1 cellular context compared by ENCODE assay signal in the genomic region with DNA sequence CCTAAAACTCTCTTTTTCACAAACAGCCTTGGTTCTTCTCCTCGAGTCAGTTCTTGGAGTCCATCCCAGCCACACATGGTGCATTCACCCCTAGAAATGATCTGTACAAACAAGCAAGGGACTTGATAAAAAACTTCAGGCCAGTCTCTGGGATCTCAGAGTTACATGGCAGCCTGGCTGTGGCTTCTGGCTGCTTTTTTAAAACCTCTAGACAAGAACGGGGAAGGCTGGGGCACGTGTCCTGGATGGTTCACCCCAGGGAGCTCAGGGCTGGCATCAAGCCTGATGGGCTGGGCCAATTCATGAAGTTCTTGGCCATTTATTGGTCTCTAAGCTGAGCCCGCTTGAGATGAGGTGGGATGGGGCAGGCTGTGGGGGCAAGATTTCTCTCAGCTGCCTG.
TF ChIP-seq lines count a peak whose summit lies in the region.

No MANE protein-coding gene starts in this region.

TF ChIP-seq in WTC11, 78 proteins besides CTCF, POLR2A, EP300 and RAD21 (continued from another document):
- TF ChIP-seq, protein P1, sequence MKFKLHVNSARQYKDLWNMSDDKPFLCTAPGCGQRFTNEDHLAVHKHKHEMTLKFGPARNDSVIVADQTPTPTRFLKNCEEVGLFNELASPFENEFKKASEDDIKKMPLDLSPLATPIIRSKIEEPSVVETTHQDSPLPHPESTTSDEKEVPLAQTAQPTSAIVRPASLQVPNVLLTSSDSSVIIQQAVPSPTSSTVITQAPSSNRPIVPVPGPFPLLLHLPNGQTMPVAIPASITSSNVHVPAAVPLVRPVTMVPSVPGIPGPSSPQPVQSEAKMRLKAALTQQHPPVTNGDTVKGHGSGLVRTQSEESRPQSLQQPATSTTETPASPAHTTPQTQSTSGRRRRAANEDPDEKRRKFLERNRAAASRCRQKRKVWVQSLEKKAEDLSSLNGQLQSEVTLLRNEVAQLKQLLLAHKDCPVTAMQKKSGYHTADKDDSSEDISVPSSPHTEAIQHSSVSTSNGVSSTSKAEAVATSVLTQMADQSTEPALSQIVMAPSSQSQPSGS (CRISPR knock-in tag; IDR thresholded peaks at IDR 0.05; ENCODE audit: borderline replicate concordance, low read depth), result no peak
- TF ChIP-seq, protein P2, sequence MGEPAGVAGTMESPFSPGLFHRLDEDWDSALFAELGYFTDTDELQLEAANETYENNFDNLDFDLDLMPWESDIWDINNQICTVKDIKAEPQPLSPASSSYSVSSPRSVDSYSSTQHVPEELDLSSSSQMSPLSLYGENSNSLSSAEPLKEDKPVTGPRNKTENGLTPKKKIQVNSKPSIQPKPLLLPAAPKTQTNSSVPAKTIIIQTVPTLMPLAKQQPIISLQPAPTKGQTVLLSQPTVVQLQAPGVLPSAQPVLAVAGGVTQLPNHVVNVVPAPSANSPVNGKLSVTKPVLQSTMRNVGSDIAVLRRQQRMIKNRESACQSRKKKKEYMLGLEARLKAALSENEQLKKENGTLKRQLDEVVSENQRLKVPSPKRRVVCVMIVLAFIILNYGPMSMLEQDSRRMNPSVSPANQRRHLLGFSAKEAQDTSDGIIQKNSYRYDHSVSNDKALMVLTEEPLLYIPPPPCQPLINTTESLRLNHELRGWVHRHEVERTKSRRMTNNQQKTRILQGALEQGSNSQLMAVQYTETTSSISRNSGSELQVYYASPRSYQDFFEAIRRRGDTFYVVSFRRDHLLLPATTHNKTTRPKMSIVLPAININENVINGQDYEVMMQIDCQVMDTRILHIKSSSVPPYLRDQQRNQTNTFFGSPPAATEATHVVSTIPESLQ (CRISPR knock-in tag; IDR thresholded peaks at IDR 0.05), result no peak
- TF ChIP-seq CBFB (CRISPR knock-in tag; IDR thresholded peaks at IDR 0.05; ENCODE audit: low read depth) (no peak), ZNF425 (CRISPR knock-in tag; conservative IDR thresholded peaks at IDR 0.05) (no peak)
